1 cellular context compared by ENCODE assay signal in genomic region chr20:32664352-32665159, GRCh38.
TF ChIP-seq lines count a peak whose summit lies in the region.

No MANE protein-coding gene starts in this region.

TF ChIP-seq in GM23338, 12 proteins besides CTCF, POLR2A, EP300 and RAD21 (continued from another document):
- no peak for TF ChIP-seq ZNF462 (CRISPR knock-in tag; IDR thresholded peaks at IDR 0.05)
- no peak for TF ChIP-seq CREB1 (CRISPR knock-in tag; IDR thresholded peaks at IDR 0.05; ENCODE audit: low read depth)
- no peak for TF ChIP-seq STAT1 (IDR thresholded peaks at IDR 0.05; ENCODE audit: unreplicated experiment)
- no peak for TF ChIP-seq REST (IDR thresholded peaks at IDR 0.05; ENCODE audit: unreplicated experiment)
- no peak for TF ChIP-seq EZH2 (IDR thresholded peaks at IDR 0.05; ENCODE audit: low read depth, unreplicated experiment)
- TF ChIP-seq ZNF114 (CRISPR knock-in tag; IDR thresholded peaks at IDR 0.05) = no peak
- no peak for TF ChIP-seq JUNB (IDR thresholded peaks at IDR 0.05; ENCODE audit: unreplicated experiment)
- TF ChIP-seq EZH2phosphoT487 (IDR thresholded peaks at IDR 0.05; ENCODE audit: unreplicated experiment) = no peak
- no peak for TF ChIP-seq ETS1 (IDR thresholded peaks at IDR 0.05)
